Comparison of ENCODE assay signal across 4 cellular contexts in genomic region chrX:118943102-118943501, GRCh38. TPM values are rescaled to one million over a fixed set of nuclear protein-coding genes. Genes with fewer than 3 reads are reported as not detected.
"Had no signal": no experiment of that assay in that cellular context is flagged by ENCODE, and none has a peak within 500 bp of the region (broad histone marks: within the 10 kb centered on the region; RNA-seq: fewer than 3 reads in every experiment).

No MANE protein-coding gene starts in this region.

- DNase-seq: H9, HCEC 1CT, IMR-90 had no signal

- ATAC-seq: GM23338 had no signal

- H3K4me3 ChIP-seq: GM23338 had no signal

RNA-seq across cellular contexts. Expression of gene LONRF3, which starts 31.3 kb away (rescaled TPM):
- total RNA-seq: IMR-90 had no signal
